In the genomic region with DNA sequence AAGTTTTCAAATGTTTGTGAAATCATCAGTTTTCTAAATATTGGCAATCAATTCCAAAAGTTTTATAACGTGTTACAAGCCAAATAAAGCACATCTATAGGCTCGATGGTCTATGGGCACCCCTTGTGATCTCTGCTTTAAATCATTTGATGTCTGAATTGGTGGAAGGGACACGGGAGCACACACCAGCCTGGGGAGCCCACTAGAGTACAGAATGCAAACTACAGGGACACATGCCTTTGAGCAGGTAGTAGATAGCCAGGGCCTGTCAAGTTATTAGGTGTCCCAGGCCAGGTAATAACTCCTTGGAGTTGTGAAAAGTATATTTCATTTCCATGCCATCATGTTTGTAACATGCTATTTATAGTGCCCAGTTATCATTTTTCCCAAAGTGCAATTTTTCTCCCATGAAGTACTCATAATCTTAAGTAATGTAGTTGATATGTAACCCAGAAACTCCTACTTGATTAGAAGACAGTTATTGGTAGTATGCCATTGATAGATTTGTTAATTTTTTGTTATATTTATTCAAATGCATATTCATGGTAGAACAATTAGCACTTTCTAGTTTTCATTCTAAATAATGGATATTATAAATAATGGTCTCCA, we compare ENCODE assay signal across 8 cellular contexts.
A peak's percentile ranks its signal among the peaks of the same experiment; 100 is the strongest.
DNase-seq lines count a peak whose midpoint lies in the region; ATAC-seq and TF ChIP-seq lines count a peak whose summit lies in the region.

No MANE protein-coding gene starts in this region.

- H3K4me1 Mint-ChIP-seq in HFFc6 (ENCODE audit: low read depth): peaks cover 22% of the 10 kb centered on the region

- no peaks in the 10 kb centered on the region for H3K9me3 ChIP-seq in aorta (ENCODE audit: control insufficient read depth, low read length)

- DNase-seq in AG09309 (ENCODE audit: low read depth) (no peak), HFFc6 (peak; percentile 15), NCI-H1105 (lab: John Stamatoyannopoulos, UW) (peak; percentile 14), astrocyte of the cerebellum (ENCODE audit: low read depth) (no peak), medulla oblongata (ENCODE audit: extremely low spot score) (peak; percentile 46), aorta (no peak)
- DNase-seq in stimulated activated CD4-positive, alpha-beta T cell treated with anti-CD3 and anti-CD28 coated beads, Interleukin-12 subunit alpha, Interleukin-12 subunit beta, amount 100 ng/mL, for 4 hours: no peak

- in situ Hi-C loops in astrocyte of the cerebellum (cut with HindIII; ENCODE audit: low sequenced_read_pairs): no loop called here

- H3K4me3 ChIP-seq in AG09309 (ENCODE audit: control insufficient read depth, low read depth, low read length) (no peak overlapping the region), GM12875 (ENCODE audit: low read depth, low read length) (no peak overlapping the region), astrocyte of the cerebellum (ENCODE audit: low read depth, low read length) (no peak overlapping the region), aorta (ENCODE audit: low read length in 2 of 2) (no peak overlapping the region)

- intact Hi-C loops in aorta (cut with DNase I): no loop called here

- WGBS in aorta, 2 donors: 34 to 73% methylated on average over 3 of the region's 3 CpGs

- H3K36me3 ChIP-seq in aorta (ENCODE audit: control insufficient read depth in 1 of 2, insufficient read depth in 2 of 2, low read length in 1 of 2): no peaks in the 10 kb centered on the region

- no peak for ATAC-seq in aorta (ENCODE audit: low FRiP score)

- H3K27me3 Mint-ChIP-seq in HFFc6 (ENCODE audit: insufficient read depth): no peaks in the 10 kb centered on the region

- no peak overlapping the region for H3K4me3 Mint-ChIP-seq in HFFc6

- H3K27me3 ChIP-seq in aorta (ENCODE audit: control insufficient read depth in 1 of 2, insufficient read depth in 2 of 2, low read length in 1 of 2): no peaks in the 10 kb centered on the region

- peak; percentile 54 for TF ChIP-seq CTCF in AG09309 (IDR thresholded peaks at IDR 0.05; ENCODE audit: control insufficient read depth, insufficient read depth, low read depth, low read length, missing control alignments)
- peak; percentile 45; the same call in 1 of the 2 replicates for TF ChIP-seq CTCF in GM12875 (IDR thresholded peaks at IDR 0.05; ENCODE audit: borderline replicate concordance, insufficient read depth, low read depth, low read length)
- TF ChIP-seq CTCF in HFFc6 (IDR thresholded peaks at IDR 0.05): peak; percentile 75
- peak; percentile 70 for TF ChIP-seq CTCF in astrocyte of the cerebellum (IDR thresholded peaks at IDR 0.05; ENCODE audit: low read depth, low read length, missing control alignments)

- H3K9me3 Mint-ChIP-seq in HFFc6: no peaks in the 10 kb centered on the region

- peaks cover 6% of the 10 kb centered on the region for H3K36me3 Mint-ChIP-seq in HFFc6 (ENCODE audit: low read depth)

- no peaks in the 10 kb centered on the region for H3K4me1 ChIP-seq in aorta (ENCODE audit: control insufficient read depth in 1 of 2, insufficient read depth in 2 of 2, low read length in 2 of 2)

- H3K27ac ChIP-seq in aorta (ENCODE audit: low read depth in 1 of 2, low read length in 2 of 2): no peak overlapping the region

- no peak overlapping the region for H3K27ac Mint-ChIP-seq in HFFc6

Comparison
In these comparisons a context has a peak if more than half of its experiments do, and no peak if none do; other contexts are left out.
1. DNase-seq: peak in HFFc6 (single experiment), NCI-H1105 (single experiment) and medulla oblongata (single experiment); none in AG09309 (single experiment), astrocyte of the cerebellum (single experiment), stimulated activated CD4-positive, alpha-beta T cell treated with anti-CD3 and anti-CD28 coated beads, Interleukin-12 subunit alpha, Interleukin-12 subunit beta, amount 100 ng/mL, for 4 hours (single experiment) and aorta (0 of 2).
2. Peak in every context shown above with its lines, with median percentiles within 50 percentile points of each other: CTCF ChIP-seq.